In the genomic region with DNA sequence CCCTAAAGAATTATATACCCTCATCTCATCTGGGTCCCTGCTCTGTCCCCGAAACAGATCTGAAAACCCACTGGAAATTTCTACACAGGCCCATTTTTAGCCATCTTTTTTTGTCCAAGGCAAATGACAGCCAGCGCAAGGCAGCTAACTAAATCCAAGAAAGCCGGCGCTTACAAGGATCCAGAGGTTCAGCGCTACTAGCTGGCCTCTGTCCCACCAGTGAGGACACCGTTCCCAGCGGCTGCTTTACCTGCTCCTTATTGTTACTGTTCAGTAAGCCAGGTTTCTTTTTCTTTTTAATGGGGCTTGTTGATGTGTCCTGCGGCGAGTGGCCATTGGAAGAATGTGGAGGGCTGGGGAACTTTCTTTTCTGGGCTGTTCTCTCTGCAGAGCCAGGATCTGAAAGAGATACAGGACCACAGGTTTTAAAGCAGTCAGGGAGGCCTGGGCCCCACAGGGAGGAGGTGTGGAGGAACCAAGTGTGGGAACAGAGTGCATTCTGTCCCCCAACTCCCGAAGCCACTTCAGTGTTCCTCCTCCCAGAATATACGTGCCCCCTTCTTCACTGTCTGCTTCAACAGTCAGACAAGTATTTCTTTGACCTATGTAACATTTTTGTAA, we compare ENCODE assay signal across 13 cellular contexts. TPM values are rescaled to one million over a fixed set of nuclear protein-coding genes. Genes with fewer than 3 reads are reported as not detected.
DNase-seq lines count a peak whose midpoint lies in the region; ATAC-seq, FAIRE-seq and TF ChIP-seq lines count a peak whose summit lies in the region.
"Had no signal": no experiment of that assay in that cellular context is flagged by ENCODE, and none has a peak within 500 bp of the region (broad histone marks: within the 10 kb centered on the region; RNA-seq: fewer than 3 reads in every experiment).

No MANE protein-coding gene starts in this region.

- H3K36me3 ChIP-seq in adipocyte (ENCODE audit: control insufficient read depth, insufficient read depth, low read length, severe bottlenecking): peaks cover 46% of the 10 kb centered on the region
- H3K36me3 ChIP-seq in pancreas: peaks cover 0 to 9% (median 3%) of the 10 kb centered on the region in 3 donors

- ATAC-seq in left ventricle myocardium superior: peak; percentile 13
- no peak for ATAC-seq in sciatic nerve
- no peak for ATAC-seq in HG02759 (IDR thresholded peaks at IDR 0.05; ENCODE audit: unreplicated experiment)
- ATAC-seq in pancreas: no peak
- ATAC-seq: activated naive CD4-positive, alpha-beta T cell treated with anti-CD3 and anti-CD28 coated beads, Interleukin-2, amount 50 U/mL, for 72 hours; T-helper 17 cell had no signal

- H3K4me1 ChIP-seq in adipocyte (ENCODE audit: control insufficient read depth, insufficient read depth, low read length) (peaks cover 37% of the 10 kb centered on the region), pancreas (peaks cover 0 to under 1% (median 0%) of the 10 kb centered on the region in 3 donors)

- H3K9me3 ChIP-seq in adipocyte (ENCODE audit: control insufficient read depth, low read length) (no peaks in the 10 kb centered on the region), pancreas (no peaks in the 10 kb centered on the region)

- peak; percentile 78 for DNase-seq in ELF-1 (ENCODE audit: low read depth, low spot score)
- DNase-seq in adipocyte (ENCODE audit: low read depth): no peak
- peak; percentile 50 for DNase-seq in left ventricle myocardium superior
- peak; percentile 53 for DNase-seq in sciatic nerve (ENCODE audit: low spot score)
- DNase-seq in middle frontal gyrus (ENCODE audit: extremely low spot score, low spot score): no peak
- DNase-seq in pons (ENCODE audit: low spot score): no peak
- DNase-seq in pancreas: no peak
- DNase-seq: AML-193, DND-41, Kasumi-1, T-helper 17 cell had no signal

- no peak for FAIRE-seq in pancreas (lab: Jason Lieb, UNC)

- H3K4me3 ChIP-seq in adipocyte (ENCODE audit: low read length) (no peak overlapping the region), pancreas (no peak overlapping the region)

- H3K27me3 ChIP-seq in adipocyte (replicated peaks; ENCODE audit: control insufficient read depth, insufficient read depth, low read length): no peaks in the 10 kb centered on the region
- H3K27me3 ChIP-seq in pancreas: no peaks in the 10 kb centered on the region

- TF ChIP-seq CTCF in pancreas (IDR thresholded peaks at IDR 0.05): no peak

- 88 to 95% methylated on average over 11 of the region's 11 CpGs for WGBS in pancreas, 2 donors

- intact Hi-C loops in left ventricle myocardium superior (cut with micrococcal nuclease): no loop called here
- intact Hi-C loops in sciatic nerve (cut with DNase I): no loop called here
- intact Hi-C loops in pancreas (cut with DNase I): loop anchor here in 1 of 3 donors (10.0 kb wide), 1 partner anchor 65 kb away; no protein-coding TSS in a partner anchor

- H3K27ac ChIP-seq in pancreas: no peak overlapping the region

- H3K9ac ChIP-seq in adipocyte (ENCODE audit: low read length): peak overlapping the region; percentile 82

RNA-seq across cellular contexts. Expression of gene ZMYND8, which starts 46.6 kb away (rescaled TPM):
- 40.1 TPM for total RNA-seq in left ventricle myocardium superior
- 49.3 TPM for total RNA-seq in sciatic nerve
- 10 to 100 TPM; 11.3 to 25.6 (median 18.5) TPM for total RNA-seq in pancreas
- polyA plus RNA-seq in pancreas: 10 to 100 TPM; 10.8 to 13.9 TPM

Comparison
In these comparisons a context has a peak if more than half of its experiments do, and no peak if none do; other contexts are left out.
1. DNase-seq: peak in ELF-1 (single experiment), left ventricle myocardium superior (single experiment) and sciatic nerve (single experiment); none in adipocyte (single experiment), middle frontal gyrus (single experiment), pons (single experiment) and pancreas (0 of 6).